Comparison of ENCODE assay signal across 27 cellular contexts in genomic region chr3:128340904-128341555, GRCh38.
"Had no signal": no experiment of that assay in that cellular context is flagged by ENCODE, and none has a peak within 500 bp of the region (broad histone marks: within the 10 kb centered on the region; RNA-seq: fewer than 3 reads in every experiment).

No MANE protein-coding gene starts in this region.

- H3K4me3 Mint-ChIP-seq: activated naive CD4-positive, alpha-beta T cell treated with anti-CD3 and anti-CD28 coated beads for 36 hours; activated naive CD8-positive, alpha-beta T cell treated with anti-CD3 and anti-CD28 coated beads for 36 hours; activated T-helper 1 cell treated with anti-CD3 and anti-CD28 coated beads, Interleukin-12 subunit alpha, Interleukin-12 subunit beta, Interleukin-2, Interleukin-4 antibody, amounts not matched to agents 30 ng/mL and 10 ng/mL and 1 ng/mL, durations not matched to agents 14 hours and 24 hours and 36 hours; natural killer cell treated with Interleukin-12 subunit alpha and Interleukin-12 subunit beta and Interleukin-15 and Interleukin-18, amount 100 ng/mL, for 72 hours had no signal

- H3K27me3 Mint-ChIP-seq: activated naive CD8-positive, alpha-beta T cell treated with anti-CD3 and anti-CD28 coated beads for 36 hours; natural killer cell treated with Interleukin-12 subunit alpha and Interleukin-12 subunit beta and Interleukin-15 and Interleukin-18, amount 100 ng/mL, for 72 hours had no signal

- H3K27ac Mint-ChIP-seq: activated naive CD4-positive, alpha-beta T cell treated with anti-CD3 and anti-CD28 coated beads for 36 hours; activated naive CD8-positive, alpha-beta T cell treated with anti-CD3 and anti-CD28 coated beads for 36 hours; activated T-helper 1 cell treated with anti-CD3 and anti-CD28 coated beads, Interleukin-12 subunit alpha, Interleukin-12 subunit beta, Interleukin-2, Interleukin-4 antibody, amounts not matched to agents 30 ng/mL and 10 ng/mL and 1 ng/mL, durations not matched to agents 14 hours and 24 hours and 36 hours; natural killer cell treated with Interleukin-12 subunit alpha and Interleukin-12 subunit beta and Interleukin-15 and Interleukin-18, amount 100 ng/mL, for 72 hours; progenitor cell of endocrine pancreas had no signal

- H3K36me3 Mint-ChIP-seq: natural killer cell treated with Interleukin-12 subunit alpha and Interleukin-12 subunit beta and Interleukin-15 and Interleukin-18, amount 100 ng/mL, for 72 hours had no signal

- H3K4me1 Mint-ChIP-seq: activated naive CD8-positive, alpha-beta T cell treated with anti-CD3 and anti-CD28 coated beads for 36 hours had no signal

- H3K27ac ChIP-seq: adrenal gland, body of pancreas, colonic mucosa, epithelial cell of prostate, stomach, thyroid gland, upper lobe of left lung, vagina, WERI-Rb-1 had no signal

- DNase-seq: activated CD4-positive, alpha-beta T cell treated with anti-CD3 and anti-CD28 coated beads for 48 hours; activated CD4-positive, alpha-beta T cell treated with anti-CD3 and anti-CD28 coated beads, Interleukin-2, amount 50 U/mL, for 48 hours; activated CD8-positive, alpha-beta memory T cell treated with anti-CD3 and anti-CD28 coated beads for 24 hours; activated effector memory CD4-positive, alpha-beta T cell treated with anti-CD3 and anti-CD28 coated beads, Interleukin-2, amount 50 U/mL, for 16 hours; activated naive CD4-positive, alpha-beta T cell treated with anti-CD3 and anti-CD28 coated beads for 36 hours; activated naive CD8-positive, alpha-beta T cell treated with anti-CD3 and anti-CD28 coated beads for 36 hours; activated T-cell treated with anti-CD3 and anti-CD28 coated beads, Interleukin-2, amount 50 U/mL, for 1 hour; adrenal gland; colonic mucosa; effector CD8-positive, alpha-beta T cell; gastrocnemius medialis; hippocampal formation; left colon; mesendoderm; stimulated activated CD4-positive, alpha-beta T cell treated with anti-CD3 and anti-CD28 coated beads, Interleukin-15, amount 100 ng/mL, for 24 hours; stimulated activated CD4-positive, alpha-beta T cell treated with anti-CD3 and anti-CD28 coated beads, Interleukin-2, amount 100 ng/mL, for 24 hours; stomach; thyroid gland; upper lobe of left lung; WERI-Rb-1 had no signal

- H3K9me3 Mint-ChIP-seq: activated naive CD4-positive, alpha-beta T cell treated with anti-CD3 and anti-CD28 coated beads for 36 hours; activated naive CD8-positive, alpha-beta T cell treated with anti-CD3 and anti-CD28 coated beads for 36 hours; activated T-helper 1 cell treated with anti-CD3 and anti-CD28 coated beads, Interleukin-12 subunit alpha, Interleukin-12 subunit beta, Interleukin-2, Interleukin-4 antibody, amounts not matched to agents 30 ng/mL and 10 ng/mL and 1 ng/mL, durations not matched to agents 14 hours and 24 hours and 36 hours; natural killer cell treated with Interleukin-12 subunit alpha and Interleukin-12 subunit beta and Interleukin-15 and Interleukin-18, amount 100 ng/mL, for 72 hours had no signal

- ATAC-seq: activated CD4-positive, CD25-positive, alpha-beta regulatory T cell treated with anti-CD3 and anti-CD28 coated beads, Interleukin-2, amount 50 U/mL, for 24 hours; body of pancreas; gastrocnemius medialis; left colon; natural killer cell treated with Interleukin-12 subunit alpha and Interleukin-12 subunit beta and Interleukin-15 and Interleukin-18, amount 100 ng/mL, for 72 hours had no signal
